Comparison of ENCODE assay signal across 8 cellular contexts in the genomic region with DNA sequence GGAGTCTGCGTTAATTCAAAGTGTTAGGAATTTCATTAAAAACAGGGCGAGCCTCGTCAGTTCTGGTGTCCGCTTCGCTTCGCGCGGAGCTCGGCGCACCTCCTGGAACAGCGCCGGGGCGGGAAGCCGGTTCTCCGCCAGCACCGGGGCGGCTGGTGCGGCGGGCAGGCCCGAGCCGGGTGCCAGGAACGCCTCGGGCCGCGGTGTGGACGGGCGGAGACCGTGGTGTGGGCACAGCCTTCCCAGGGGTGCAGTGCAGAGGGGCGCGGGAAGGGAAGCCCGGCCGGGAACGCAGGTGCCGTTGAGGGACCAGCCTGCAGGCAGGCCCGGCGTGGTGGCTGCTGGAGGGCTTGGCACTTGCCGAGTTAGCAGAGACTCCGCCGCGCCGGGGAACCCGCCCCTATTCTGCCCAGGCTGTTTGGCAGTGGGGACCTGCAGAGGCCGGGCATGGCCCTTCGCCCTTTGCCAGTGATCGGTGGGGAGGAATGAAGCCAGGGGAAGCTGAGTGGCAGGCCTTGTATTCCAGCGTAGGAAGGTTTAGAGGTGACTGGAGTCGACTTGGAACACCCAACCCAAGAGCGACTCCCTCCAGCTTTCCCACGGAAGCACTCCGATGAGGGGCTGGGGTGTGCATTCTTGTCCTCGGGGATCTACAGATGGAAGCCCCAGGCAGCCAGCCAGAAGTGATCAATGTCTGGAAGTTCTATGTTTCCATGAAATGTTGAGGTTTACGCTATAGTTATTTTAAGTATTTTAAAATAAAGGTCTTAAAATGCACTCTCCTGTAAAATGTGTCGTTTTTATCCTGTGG. TPM values are rescaled to one million over a fixed set of nuclear protein-coding genes. Genes with fewer than 3 reads are reported as not detected.
DNase-seq lines count a peak whose midpoint lies in the region; ATAC-seq and TF ChIP-seq lines count a peak whose summit lies in the region.

No MANE protein-coding gene starts in this region.

- H2BK5ac ChIP-seq in mesendoderm (ENCODE audit: low read length), result no peak overlapping the region

- H3K23ac ChIP-seq in mesendoderm (ENCODE audit: low read length), result no peak overlapping the region

- H3K36me3 Mint-ChIP-seq in activated CD4-positive, alpha-beta T cell treated with anti-CD3 and anti-CD28 coated beads, Interleukin-2, amount 10 ng/mL, durations not matched to agents 24 days and 14 days (ENCODE audit: low read depth), result peaks cover 20% of the 10 kb centered on the region

- H2BK15ac ChIP-seq in mesendoderm (replicated peaks; ENCODE audit: low read depth), result no peak overlapping the region

- H2BK120ac ChIP-seq in mesendoderm (ENCODE audit: low read depth, low read length), result no peak overlapping the region

- H3K9me3 Mint-ChIP-seq in activated CD4-positive, alpha-beta T cell treated with anti-CD3 and anti-CD28 coated beads, Interleukin-2, amount 10 ng/mL, durations not matched to agents 24 days and 14 days, result no peaks in the 10 kb centered on the region

- no peaks in the 10 kb centered on the region for H3K36me3 ChIP-seq in mesendoderm (ENCODE audit: control insufficient read depth, insufficient read depth, low read length)

- H3K27ac Mint-ChIP-seq in activated CD4-positive, alpha-beta T cell treated with anti-CD3 and anti-CD28 coated beads, Interleukin-2, amount 10 ng/mL, durations not matched to agents 24 days and 14 days, result peak overlapping the region; percentile 97

- intact Hi-C loops in activated CD4-positive, alpha-beta T cell treated with anti-CD3 and anti-CD28 coated beads, Interleukin-2, amount 10 ng/mL, durations not matched to agents 24 days and 14 days (cut with micrococcal nuclease), result loop anchor here (1.0 to 5.0 kb wide), 4 partner anchors 112 to 1157 kb away; a partner anchor contains a TSS
- intact Hi-C loops in dorsolateral prefrontal cortex (cut with DNase I), result no loop called here

- no peak for ATAC-seq in GM21717 (IDR thresholded peaks at IDR 0.05; ENCODE audit: unreplicated experiment)
- no peak for ATAC-seq in HG02885 (IDR thresholded peaks at IDR 0.05; ENCODE audit: poor library complexity, unreplicated experiment)

- H3K27me3 ChIP-seq in dorsolateral prefrontal cortex (no peaks in the 10 kb centered on the region), mesendoderm (ENCODE audit: insufficient read depth, low read length, poor library complexity) (no peaks in the 10 kb centered on the region)

- H3K4me1 Mint-ChIP-seq in activated CD4-positive, alpha-beta T cell treated with anti-CD3 and anti-CD28 coated beads, Interleukin-2, amount 10 ng/mL, durations not matched to agents 24 days and 14 days, result peaks cover 28% of the 10 kb centered on the region

- no CpG with 5 or more reads among the region's 53 CpGs for WGBS in mesendoderm (ENCODE audit: extremely low coverage, insufficient coverage, low lambda C conversion rate)

- H3K4me3 Mint-ChIP-seq in activated CD4-positive, alpha-beta T cell treated with anti-CD3 and anti-CD28 coated beads, Interleukin-2, amount 10 ng/mL, durations not matched to agents 24 days and 14 days, result peak overlapping the region; percentile 97

- H3K4ac ChIP-seq in mesendoderm (ENCODE audit: low read depth, low read length), result no peak overlapping the region

- peak overlapping the region; percentile 83 for H3K56ac ChIP-seq in mesendoderm (ENCODE audit: low read length)

- peak overlapping the region; percentile 51 to 94 (median 78) for H3K4me3 ChIP-seq in dorsolateral prefrontal cortex
- no peak overlapping the region for H3K4me3 ChIP-seq in mesendoderm (ENCODE audit: low read length)

- DNase-seq in COLO668 (lab: John Stamatoyannopoulos, UW; ENCODE audit: unreplicated experiment), result peak; percentile 70
- DNase-seq in HK-2 (ENCODE audit: unreplicated experiment), result peak; percentile 79
- peak; percentile 80 for DNase-seq in activated CD4-positive, alpha-beta T cell treated with anti-CD3 and anti-CD28 coated beads, Interleukin-2, amount 10 ng/mL, durations not matched to agents 24 days and 14 days
- DNase-seq in dorsolateral prefrontal cortex, result peak in 9 of 10 donors; percentile 36 to 65 (median 54)
- no peak for DNase-seq in mesendoderm
- peak; percentile 10 to 11 for DNase-seq in stimulated activated CD8-positive, alpha-beta memory T cell treated with anti-CD3 and anti-CD28 coated beads, Interleukin-15, amount 100 ng/mL, for 4 hours (ENCODE audit: low read depth in 2 of 2)

- TF ChIP-seq CTCF in dorsolateral prefrontal cortex (IDR thresholded peaks at IDR 0.05 in 54 of 56, conservative IDR thresholded peaks at IDR 0.05 in 2 of 56; ENCODE audit: low read depth in 1 of 56, partially characterized antibody in 56 of 56), result no peak

- H3K27me3 Mint-ChIP-seq in activated CD4-positive, alpha-beta T cell treated with anti-CD3 and anti-CD28 coated beads, Interleukin-2, amount 10 ng/mL, durations not matched to agents 24 days and 14 days, result peaks cover 9% of the 10 kb centered on the region

- peaks cover 5% of the 10 kb centered on the region for H3K79me1 ChIP-seq in mesendoderm (ENCODE audit: low read length)

- peak overlapping the region; percentile 24 for H3K9ac ChIP-seq in mesendoderm (ENCODE audit: low read length)

- H3K4me1 ChIP-seq in mesendoderm (ENCODE audit: control insufficient read depth, low read depth, low read length), result no peaks in the 10 kb centered on the region

- H3K27ac ChIP-seq in dorsolateral prefrontal cortex (peak overlapping the region; percentile 42 to 99 (median 95)), mesendoderm (ENCODE audit: low read depth, low read length) (peak overlapping the region; percentile 52)

- no peak overlapping the region for H4K5ac ChIP-seq in mesendoderm (ENCODE audit: low read length)

- peaks cover 34% of the 10 kb centered on the region for H3K79me2 ChIP-seq in mesendoderm (ENCODE audit: control insufficient read depth, insufficient read depth, low read length)

- H3K18ac ChIP-seq in mesendoderm (ENCODE audit: low read length), result no peak overlapping the region

- peak overlapping the region; percentile 8 for H3K4me2 ChIP-seq in mesendoderm (ENCODE audit: low read length)

- H2AK5ac ChIP-seq in mesendoderm (ENCODE audit: low read length), result no peak overlapping the region

- no peak overlapping the region for H4K8ac ChIP-seq in mesendoderm (ENCODE audit: low read depth, low read length)

RNA-seq across cellular contexts. Expression of a gene that starts 0.9 kb away (rescaled TPM):
- 55.4 and 62.5 TPM in 2 replicates for total RNA-seq in activated CD4-positive, alpha-beta T cell treated with anti-CD3 and anti-CD28 coated beads, Interleukin-2, amount 10 ng/mL, durations not matched to agents 24 days and 14 days
- total RNA-seq in dorsolateral prefrontal cortex, result 100 to 1,000 TPM in 99 of 120 experiments, 10 to 100 TPM in 21; 67.8 to 164 (median 115) TPM
- 85.1 TPM for polyA plus RNA-seq in mesendoderm (2013, experiment 1 of 2)
- polyA plus RNA-seq in mesendoderm (2013, experiment 2 of 2), result 85.3 TPM
